ENCODE assay signal across 1 cellular context in genomic region chr2:158512323-158512722, GRCh38.
A peak's percentile ranks its signal among the peaks of the same experiment; 100 is the strongest.
TF ChIP-seq lines count a peak whose summit lies in the region.

No MANE protein-coding gene starts in this region.

TF ChIP-seq in GM12878, 131 proteins besides CTCF, POLR2A, EP300 and RAD21:
- TF ChIP-seq FOXM1 (IDR thresholded peaks at IDR 0.05; ENCODE audit: low read depth, low read length), result no peak
- peak; percentile 34 for TF ChIP-seq BCL3 (IDR thresholded peaks at IDR 0.05; ENCODE audit: borderline replicate concordance, insufficient read depth, low read depth, low read length, poor library complexity, severe bottlenecking)
